In genomic region chr5:5342784-5343183, GRCh38 we compare ENCODE assay signal across 1 cellular context.
TF ChIP-seq lines count a peak whose summit lies in the region.

No MANE protein-coding gene starts in this region.

TF ChIP-seq in HEK293, 187 proteins besides CTCF, POLR2A, EP300 and RAD21 (continued from another document and continues in another):
- peak; percentile 48 for TF ChIP-seq ZNF518A (tag by site-specific recombination; conservative IDR thresholded peaks at IDR 0.05; ENCODE audit: low read depth)
- no peak for TF ChIP-seq ZSCAN30 (tag by site-specific recombination; IDR thresholded peaks at IDR 0.05)
- no peak for TF ChIP-seq ZNF571 (tag by site-specific recombination; IDR thresholded peaks at IDR 0.05)
- peak; percentile 77 for TF ChIP-seq ATF2 (tag by site-specific recombination; IDR thresholded peaks at IDR 0.05; ENCODE audit: low read depth)
- no peak for TF ChIP-seq ZFP41 (tag by site-specific recombination; IDR thresholded peaks at IDR 0.05; ENCODE audit: borderline replicate concordance)
- TF ChIP-seq ZNF785 (tag by site-specific recombination; IDR thresholded peaks at IDR 0.05) = no peak
- no peak for TF ChIP-seq ZFP37 (tag by site-specific recombination; IDR thresholded peaks at IDR 0.05)
- TF ChIP-seq ZNF791 (tag by site-specific recombination; IDR thresholded peaks at IDR 0.05) = no peak
- no peak for TF ChIP-seq ZNF274 (IDR thresholded peaks at IDR 0.05; ENCODE audit: low read length)
- no peak for TF ChIP-seq ZNF274 (tag by site-specific recombination; IDR thresholded peaks at IDR 0.05; ENCODE audit: borderline replicate concordance)
- TF ChIP-seq ZNF561 (tag by site-specific recombination; IDR thresholded peaks at IDR 0.05; ENCODE audit: borderline replicate concordance) = no peak
- peak; percentile 96 for TF ChIP-seq ZEB2 (tag by site-specific recombination; IDR thresholded peaks at IDR 0.05)
- TF ChIP-seq ZNF155 (tag by site-specific recombination; IDR thresholded peaks at IDR 0.05) = no peak
- no peak for TF ChIP-seq REST (tag by site-specific recombination; IDR thresholded peaks at IDR 0.05)
- 0 out of 2 replicates have a peak, but pooled peaks have one; percentile 31 for TF ChIP-seq ZNF335 (tag by site-specific recombination; conservative IDR thresholded peaks at IDR 0.05)
- no peak for TF ChIP-seq PRDM1 (tag by site-specific recombination; IDR thresholded peaks at IDR 0.05)
- no peak for TF ChIP-seq ZBTB48 (tag by site-specific recombination; IDR thresholded peaks at IDR 0.05)
- TF ChIP-seq PRDM6 (tag by site-specific recombination; IDR thresholded peaks at IDR 0.05) = peak; percentile 39
- TF ChIP-seq OVOL3 (tag by site-specific recombination; IDR thresholded peaks at IDR 0.05) = no peak
- TF ChIP-seq ZNF354C (tag by site-specific recombination; IDR thresholded peaks at IDR 0.05; ENCODE audit: borderline replicate concordance, low read depth) = no peak
- no peak for TF ChIP-seq ZNF544 (tag by site-specific recombination; IDR thresholded peaks at IDR 0.05)
- no peak for TF ChIP-seq ZNF2 (tag by site-specific recombination; IDR thresholded peaks at IDR 0.05)
- no peak for TF ChIP-seq HOXD13 (CRISPR knock-in tag; IDR thresholded peaks at IDR 0.05; ENCODE audit: borderline replicate concordance)
- TF ChIP-seq ZNF658 (tag by site-specific recombination; IDR thresholded peaks at IDR 0.05) = no peak
- TF ChIP-seq KLF7 (tag by site-specific recombination; IDR thresholded peaks at IDR 0.05; ENCODE audit: borderline replicate concordance) = no peak
- no peak for TF ChIP-seq ZNF560 (tag by site-specific recombination; IDR thresholded peaks at IDR 0.05; ENCODE audit: borderline replicate concordance)
- TF ChIP-seq KLF1 (tag by site-specific recombination; IDR thresholded peaks at IDR 0.05) = no peak
- TF ChIP-seq ELK4 (IDR thresholded peaks at IDR 0.05; ENCODE audit: borderline replicate concordance, low read depth, low read length) = no peak
- TF ChIP-seq ZNF701 (tag by site-specific recombination; IDR thresholded peaks at IDR 0.05) = no peak
- peak; percentile 32; the same call in 1 of the 2 replicates for TF ChIP-seq ZNF146 (tag by site-specific recombination; IDR thresholded peaks at IDR 0.05)
- no peak for TF ChIP-seq TCF7L2 (IDR thresholded peaks at IDR 0.05; ENCODE audit: borderline replicate concordance, low read depth, low read length)
- TF ChIP-seq ZNF404 (tag by site-specific recombination; IDR thresholded peaks at IDR 0.05) = no peak
- 0 out of 2 replicates have a peak, but pooled peaks have one; percentile 44 for TF ChIP-seq ZNF324 (tag by site-specific recombination; IDR thresholded peaks at IDR 0.05)
- TF ChIP-seq SCRT1 (tag by site-specific recombination; IDR thresholded peaks at IDR 0.05; ENCODE audit: borderline replicate concordance) = no peak
- no peak for TF ChIP-seq OSR2 (tag by site-specific recombination; IDR thresholded peaks at IDR 0.05)
- no peak for TF ChIP-seq ZNF174 (tag by site-specific recombination; IDR thresholded peaks at IDR 0.05)
- peak; percentile 55; the same call in 1 of the 2 replicates for TF ChIP-seq ZBTB21 (tag by site-specific recombination; IDR thresholded peaks at IDR 0.05)
- no peak for TF ChIP-seq PRDM2 (tag by site-specific recombination; IDR thresholded peaks at IDR 0.05; ENCODE audit: borderline replicate concordance)
- TF ChIP-seq ZNF292 (tag by site-specific recombination; IDR thresholded peaks at IDR 0.05; ENCODE audit: borderline replicate concordance, low read depth) = no peak
- no peak for TF ChIP-seq ZBTB10 (tag by site-specific recombination; IDR thresholded peaks at IDR 0.05)
- no peak for TF ChIP-seq ZNF350 (tag by site-specific recombination; IDR thresholded peaks at IDR 0.05)
